ENCODE assay signal across 26 cellular contexts in genomic region chr7:11650504-11650903, GRCh38.
DNase-seq lines count a peak whose midpoint lies in the region; ATAC-seq and TF ChIP-seq lines count a peak whose summit lies in the region.
"Had no signal": no experiment of that assay in that cellular context is flagged by ENCODE, and none has a peak within 500 bp of the region (broad histone marks: within the 10 kb centered on the region; RNA-seq: fewer than 3 reads in every experiment).

No MANE protein-coding gene starts in this region.

- ATAC-seq in GM18519 (IDR thresholded peaks at IDR 0.05; ENCODE audit: low FRiP score, unreplicated experiment) = peak; percentile 41
- peak; percentile 59 for ATAC-seq in HG03432 (IDR thresholded peaks at IDR 0.05; ENCODE audit: unreplicated experiment)
- ATAC-seq in HG02884 (IDR thresholded peaks at IDR 0.05; ENCODE audit: unreplicated experiment) = no peak
- ATAC-seq: GM12878 had no signal

- no peaks in the 10 kb centered on the region for H3K23me2 ChIP-seq in H9 (ENCODE audit: insufficient read length, low read depth, low read length, poor library complexity, severe bottlenecking)

- WGBS in H9 (ENCODE audit: extremely low coverage, insufficient read length, low lambda C conversion rate) = no CpG with 5 or more reads among the region's 3 CpGs

- H3K27ac ChIP-seq in H9 (ENCODE audit: insufficient read length, low read depth, low read length) (no peak overlapping the region), angular gyrus (ENCODE audit: low read depth, low read length) (peak overlapping the region; percentile 8), brain microvascular endothelial cell (no peak overlapping the region)
- H3K27ac ChIP-seq: BLaER1, SJSA1 had no signal

- H3T11ph ChIP-seq in H9 (ENCODE audit: low read length) = no peak overlapping the region

- no peak overlapping the region for H2BK5ac ChIP-seq in H9 (ENCODE audit: insufficient read length, low read length)

- H3K27ac Mint-ChIP-seq in H9 = no peak overlapping the region
- H3K27ac Mint-ChIP-seq: CD4-positive, alpha-beta T cell; IgD-negative memory B cell had no signal

- no peak overlapping the region for H2BK15ac ChIP-seq in H9 (ENCODE audit: low read depth, low read length)

- no peak overlapping the region for H3K56ac ChIP-seq in H9 (ENCODE audit: insufficient read length, low read depth, low read length)

- H4K5ac ChIP-seq in H9 (ENCODE audit: insufficient read length, low read depth, low read length) = no peak overlapping the region

- no peak for TF ChIP-seq CTCF in H9 (conservative IDR thresholded peaks at IDR 0.05)
- no peak for TF ChIP-seq CTCF in brain microvascular endothelial cell (IDR thresholded peaks at IDR 0.05; ENCODE audit: low read depth, low read length, missing control alignments)

- H3K36me3 ChIP-seq in brain microvascular endothelial cell (replicated peaks) = no peaks in the 10 kb centered on the region
- H3K36me3 ChIP-seq: BLaER1, HAP-1, MG63, SJSA1 had no signal

- no peaks in the 10 kb centered on the region for H3K27me3 ChIP-seq in H9 (ENCODE audit: insufficient read depth, low read length)
- H3K27me3 ChIP-seq in brain microvascular endothelial cell (replicated peaks) = no peaks in the 10 kb centered on the region
- H3K27me3 ChIP-seq: BLaER1, MG63, SJSA1 had no signal

- H3K4me1 Mint-ChIP-seq in H9 = no peaks in the 10 kb centered on the region
- H3K4me1 Mint-ChIP-seq: IgD-negative memory B cell had no signal

- no peaks in the 10 kb centered on the region for H3K4me1 ChIP-seq in H9 (ENCODE audit: insufficient read depth, low read length)
- H3K4me1 ChIP-seq: BLaER1, SJSA1 had no signal

- no peak overlapping the region for H2BK20ac ChIP-seq in H9 (ENCODE audit: low read depth, low read length, poor library complexity, severe bottlenecking)

- DNase-seq in H9 (no peak), NCI-H2029 (lab: John Stamatoyannopoulos, UW) (no peak), brain microvascular endothelial cell (no peak), posterior vena cava (ENCODE audit: low spot score) (no peak)
- DNase-seq: ACHN; CD4-positive, alpha-beta T cell; COR-L47; DMS79; Karpas-422; MG63; NCI-H1092; NCI-H1436; NCI-H187 treated with DMSO at 0.1 percent for 48 hours; NCI-H2171; NCI-H526; OCI-M1; T-helper 1 cell had no signal

- no peak overlapping the region for H3K4me3 Mint-ChIP-seq in H9
- H3K4me3 Mint-ChIP-seq: CD4-positive, alpha-beta T cell; IgD-negative memory B cell had no signal

- H3K9ac ChIP-seq in H9 (ENCODE audit: extremely low read depth, insufficient read length, low read length) = no peak overlapping the region
- H3K9ac ChIP-seq: BLaER1 had no signal

- no peaks in the 10 kb centered on the region for H3K9me3 Mint-ChIP-seq in H9
- H3K9me3 Mint-ChIP-seq: IgD-negative memory B cell had no signal

- no peak overlapping the region for H3K4me3 ChIP-seq in brain microvascular endothelial cell (ENCODE audit: low read depth, low read length)
- H3K4me3 ChIP-seq: BLaER1, GM12878, HAP-1, MG63, SJSA1 had no signal

- in situ Hi-C loops in brain microvascular endothelial cell (cut with HindIII; ENCODE audit: low pct_ligation_motif_present, low sequenced_read_pairs) = no loop called here

- H3K36me3 Mint-ChIP-seq in H9 (ENCODE audit: insufficient read depth in 1 of 3, low read depth in 3 of 3) = no peaks in the 10 kb centered on the region
- H3K36me3 Mint-ChIP-seq: IgD-negative memory B cell had no signal

- H3K27me3 Mint-ChIP-seq in H9 (ENCODE audit: low read depth) = no peaks in the 10 kb centered on the region
- H3K27me3 Mint-ChIP-seq: CD4-positive, alpha-beta T cell; IgD-negative memory B cell had no signal

- intact Hi-C loops in posterior vena cava (cut with DNase I) = no loop called here

- H3K4me2 ChIP-seq in H9 (ENCODE audit: insufficient read depth, insufficient read length, low read length) = no peak overlapping the region
- H3K4me2 ChIP-seq: BLaER1 had no signal

- H3K14ac ChIP-seq in H9 (ENCODE audit: insufficient read depth, low read length) = 0 out of 2 replicates have a peak overlapping the region, but pooled peaks have one; percentile 11

- no peak overlapping the region for H2AK5ac ChIP-seq in H9 (ENCODE audit: insufficient read length, low read length)

- H2BK12ac ChIP-seq in H9 (ENCODE audit: insufficient read length, low read depth, low read length) = no peak overlapping the region

- H3K79me2 ChIP-seq in H9 (ENCODE audit: insufficient read depth, low read length) = no peaks in the 10 kb centered on the region

- no peak overlapping the region for H3K23ac ChIP-seq in H9 (ENCODE audit: insufficient read length, low read depth, low read length)

- no peaks in the 10 kb centered on the region for H4K20me1 ChIP-seq in H9 (ENCODE audit: control insufficient read depth, insufficient read depth, insufficient read length)
- H4K20me1 ChIP-seq: BLaER1 had no signal

- no peak overlapping the region for H3K18ac ChIP-seq in H9 (ENCODE audit: insufficient read length, low read depth, low read length)

- H2BK120ac ChIP-seq in H9 (ENCODE audit: low read depth, low read length, poor library complexity, severe bottlenecking) = no peak overlapping the region

- H4K8ac ChIP-seq in H9 (replicated peaks; ENCODE audit: insufficient read length, low read depth, low read length) = no peak overlapping the region

- no peaks in the 10 kb centered on the region for H3K9me3 ChIP-seq in H9 (ENCODE audit: control insufficient read depth, low read depth, low read length)
- H3K9me3 ChIP-seq: BLaER1, HAP-1, MG63, SJSA1 had no signal

- H2AFZ ChIP-seq in H9 (ENCODE audit: low read length) = no peak overlapping the region

- H3K4ac ChIP-seq in H9 (ENCODE audit: low read depth, low read length) = no peak overlapping the region

- no peak overlapping the region for H4K91ac ChIP-seq in H9 (ENCODE audit: insufficient read length, low read depth, low read length)

- no peaks in the 10 kb centered on the region for H3K79me1 ChIP-seq in H9 (ENCODE audit: insufficient read depth, low read depth, low read length, poor library complexity, severe bottlenecking)
